Comparison of ENCODE assay signal across 35 cellular contexts in the genomic region with DNA sequence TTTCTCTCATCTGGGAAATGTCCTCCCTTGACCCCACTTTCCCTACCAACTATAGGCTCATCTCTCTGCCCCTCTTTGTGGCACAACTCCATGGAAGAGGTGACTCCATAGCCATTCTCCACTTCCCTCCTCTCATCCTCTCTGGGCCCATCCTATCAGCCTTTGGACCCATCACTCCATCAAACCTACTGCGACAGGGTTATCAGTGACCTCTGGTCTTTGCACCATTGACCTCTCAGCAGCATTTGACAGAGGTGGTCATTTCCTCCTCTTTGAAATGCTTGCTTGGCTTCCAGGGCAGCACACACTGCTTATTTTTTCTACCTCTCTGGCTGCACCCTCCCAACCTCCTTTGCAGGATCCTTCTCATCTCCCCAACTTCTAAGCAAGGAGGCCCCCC.
"Had no signal": no experiment of that assay in that cellular context is flagged by ENCODE, and none has a peak within 500 bp of the region (broad histone marks: within the 10 kb centered on the region; RNA-seq: fewer than 3 reads in every experiment).

No MANE protein-coding gene starts in this region.

- H3K36me3 ChIP-seq: MG63 had no signal

- DNase-seq: Karpas-422, Kasumi-1, MG63, MM.1S, MV-4-11, NCI-H1048, NCI-H1092, NCI-H1092 treated with DMSO at 0.1 percent for 48 hours, NCI-H1105, NCI-H1105 treated with DMSO at 0.1 percent for 48 hours, NCI-H1417, NCI-H1417 treated with DMSO at 0.1 percent for 48 hours, NCI-H1436, NCI-H1436 treated with DMSO at 0.1 percent for 48 hours, NCI-H146, NCI-H1694, NCI-H1694 treated with DMSO at 0.1 percent for 48 hours, NCI-H187, NCI-H187 treated with DMSO at 0.1 percent for 48 hours, NCI-H1930, NCI-H2029, NCI-H2029 treated with DMSO at 0.1 percent for 48 hours, NCI-H2081, NCI-H2081 treated with DMSO at 0.1 percent for 48 hours, NCI-H2107, NCI-H2171, NCI-H2171 treated with DMSO at 0.1 percent for 48 hours, NCI-H2227 treated with DMSO at 0.1 percent for 48 hours, NCI-H226, NCI-H345, NCI-H446, NCI-H446 treated with DMSO at 0.1 percent for 48 hours, NCI-H510A, NCI-H510A treated with DMSO at 0.1 percent for 48 hours, NCI-H524 had no signal

- H3K4me3 ChIP-seq: MG63 had no signal

- H3K9me3 ChIP-seq: MG63 had no signal
